Comparison of ENCODE assay signal across 21 cellular contexts in genomic region chr9:126496781-126497667, GRCh38.
"Had no signal": no experiment of that assay in that cellular context is flagged by ENCODE, and none has a peak within 500 bp of the region (broad histone marks: within the 10 kb centered on the region; RNA-seq: fewer than 3 reads in every experiment).

No MANE protein-coding gene starts in this region.

- H3K9me3 Mint-ChIP-seq: activated CD4-positive, alpha-beta T cell treated with anti-CD3 and anti-CD28 coated beads, Interleukin-2, amount 10 ng/mL, durations not matched to agents 24 days and 14 days; activated CD8-positive, alpha-beta T cell treated with anti-CD3 and anti-CD28 coated beads for 36 hours; activated naive CD4-positive, alpha-beta T cell treated with anti-CD3 and anti-CD28 coated beads, Interleukin-2, amount 10 ng/mL, durations not matched to agents 7 days and 5 days; activated naive CD8-positive, alpha-beta T cell treated with anti-CD3 and anti-CD28 coated beads, Interleukin-2, amount 50 U/mL, for 24 hours; activated T-cell treated with anti-CD3 and anti-CD28 coated beads, Interleukin-2, amount 50 U/mL, for 4 hours; naive thymus-derived CD4-positive, alpha-beta T cell; stimulated activated naive CD8-positive, alpha-beta T cell treated with anti-CD3 and anti-CD28 coated beads, Interleukin-15, Interleukin-2, amounts not matched to agents 100 ng/mL and 50 ng/mL, for 24 hours; T-cell had no signal

- DNase-seq: activated CD4-positive, alpha-beta T cell treated with anti-CD3 and anti-CD28 coated beads, Interleukin-2, amount 10 ng/mL, durations not matched to agents 24 days and 14 days; activated CD8-positive, alpha-beta T cell treated with anti-CD3 and anti-CD28 coated beads for 36 hours; activated effector memory CD4-positive, alpha-beta T cell treated with Interleukin-2 at 50 U/mL for 16 hours; activated naive CD4-positive, alpha-beta T cell treated with anti-CD3 and anti-CD28 coated beads, Interleukin-2, amount 10 ng/mL, durations not matched to agents 7 days and 5 days; activated naive CD8-positive, alpha-beta T cell treated with anti-CD3 and anti-CD28 coated beads, Interleukin-2, amount 50 U/mL, for 24 hours; activated T-cell treated with anti-CD3 and anti-CD28 coated beads, Interleukin-2, amount 50 U/mL, for 4 hours; cerebellar nuclear complex; effector CD8-positive, alpha-beta T cell; foreskin fibroblast; mammary epithelial cell; mucosa of descending colon; naive thymus-derived CD4-positive, alpha-beta T cell; T-cell; T-helper 9 cell; transverse colon had no signal

- H3K36me3 ChIP-seq: left lung, pancreas, transverse colon, vagina had no signal

- H3K27me3 ChIP-seq: ascending aorta, pancreas, suprapubic skin, transverse colon, vagina had no signal

- H3K4me3 ChIP-seq: ascending aorta, left lung, mucosa of descending colon, pancreas, suprapubic skin, transverse colon, vagina had no signal

- H3K4me3 Mint-ChIP-seq: activated CD4-positive, alpha-beta T cell treated with anti-CD3 and anti-CD28 coated beads, Interleukin-2, amount 10 ng/mL, durations not matched to agents 24 days and 14 days; activated CD8-positive, alpha-beta T cell treated with anti-CD3 and anti-CD28 coated beads for 36 hours; activated naive CD4-positive, alpha-beta T cell treated with anti-CD3 and anti-CD28 coated beads, Interleukin-2, amount 10 ng/mL, durations not matched to agents 7 days and 5 days; activated naive CD8-positive, alpha-beta T cell treated with anti-CD3 and anti-CD28 coated beads, Interleukin-2, amount 50 U/mL, for 24 hours; activated T-cell treated with anti-CD3 and anti-CD28 coated beads, Interleukin-2, amount 50 U/mL, for 4 hours; stimulated activated naive CD8-positive, alpha-beta T cell treated with anti-CD3 and anti-CD28 coated beads, Interleukin-15, Interleukin-2, amounts not matched to agents 100 ng/mL and 50 ng/mL, for 24 hours; T-cell had no signal

- H3K27ac Mint-ChIP-seq: activated CD4-positive, alpha-beta T cell treated with anti-CD3 and anti-CD28 coated beads, Interleukin-2, amount 10 ng/mL, durations not matched to agents 24 days and 14 days; activated CD8-positive, alpha-beta T cell treated with anti-CD3 and anti-CD28 coated beads for 36 hours; activated naive CD4-positive, alpha-beta T cell treated with anti-CD3 and anti-CD28 coated beads, Interleukin-2, amount 10 ng/mL, durations not matched to agents 7 days and 5 days; activated naive CD8-positive, alpha-beta T cell treated with anti-CD3 and anti-CD28 coated beads, Interleukin-2, amount 50 U/mL, for 24 hours; stimulated activated naive CD8-positive, alpha-beta T cell treated with anti-CD3 and anti-CD28 coated beads, Interleukin-15, Interleukin-2, amounts not matched to agents 100 ng/mL and 50 ng/mL, for 24 hours; T-cell had no signal

- H3K9me3 ChIP-seq: ascending aorta, left lung, mucosa of descending colon, pancreas, suprapubic skin, transverse colon, vagina had no signal

- H3K36me3 Mint-ChIP-seq: activated naive CD4-positive, alpha-beta T cell treated with anti-CD3 and anti-CD28 coated beads, Interleukin-2, amount 10 ng/mL, durations not matched to agents 7 days and 5 days; naive thymus-derived CD4-positive, alpha-beta T cell; T-cell had no signal

- H3K27ac ChIP-seq: ascending aorta, left lung, pancreas, suprapubic skin, transverse colon, vagina had no signal
